ENCODE assay signal across 34 cellular contexts in the genomic region with DNA sequence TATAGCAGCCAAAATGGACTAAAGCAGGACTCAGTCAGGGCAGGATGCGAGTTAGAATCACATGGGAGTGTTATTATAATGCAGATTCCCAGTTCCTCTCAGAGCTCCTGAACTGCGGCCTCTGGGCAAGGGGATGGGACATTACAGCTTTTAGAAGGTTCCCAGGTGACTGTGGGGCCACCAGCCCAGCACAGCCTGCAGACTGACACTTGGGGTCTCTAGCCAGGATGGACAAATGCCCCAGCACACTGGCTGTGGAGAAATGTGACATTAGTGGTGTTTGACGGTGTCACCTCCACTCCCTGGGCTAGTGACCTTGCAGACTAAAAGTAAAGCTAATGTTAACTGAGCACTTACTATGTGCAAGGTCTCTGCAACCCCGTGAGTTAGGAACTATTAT.
"Had no signal": no experiment of that assay in that cellular context is flagged by ENCODE, and none has a peak within 500 bp of the region (broad histone marks: within the 10 kb centered on the region; RNA-seq: fewer than 3 reads in every experiment).

No MANE protein-coding gene starts in this region.

- H3K4me3 Mint-ChIP-seq: activated B cell treated with CpG ODN at 0.5 μM for 24 hours; activated CD4-positive, alpha-beta memory T cell treated with anti-CD3 and anti-CD28 coated beads for 36 hours; activated CD4-positive, alpha-beta T cell treated with anti-CD3 and anti-CD28 coated beads for 36 hours; activated CD4-positive, alpha-beta T cell treated with anti-CD3 and anti-CD28 coated beads, Interleukin-2, amount 10 ng/mL, durations not matched to agents 24 days and 14 days; activated CD8-positive, alpha-beta T cell treated with anti-CD3 and anti-CD28 coated beads, Interleukin-2, amount 10 ng/mL, durations not matched to agents 7 days and 5 days; activated naive CD8-positive, alpha-beta T cell; activated T-cell treated with anti-CD3 and anti-CD28 coated beads, Interleukin-2, amount 50 U/mL, for 4 hours; activated T-helper 17 cell treated with anti-CD3 and anti-CD28 coated beads, Interleukin-2, amount 50 U/mL, for 72 hours; central memory CD8-positive, alpha-beta T cell; dendritic cell treated with granulocyte-macrophage colony-stimulating factor and Interleukin-4, amounts not matched to agents 40 ng/mL and 50 ng/mL, for 4 days; effector memory CD8-positive, alpha-beta T cell; T-helper 17 cell; T-helper 2 cell treated with Interferon-gamma antibody and Interleukin-4, amounts not matched to agents 5 μg/mL and 100 μg/mL, for 36 hours had no signal

- H3K27ac ChIP-seq: brain microvascular endothelial cell, coronary artery, dorsolateral prefrontal cortex, heart left ventricle, WERI-Rb-1 had no signal

- H3K4me1 Mint-ChIP-seq: activated B cell treated with CpG ODN at 0.5 μM for 24 hours; activated CD4-positive, alpha-beta T cell treated with anti-CD3 and anti-CD28 coated beads for 36 hours; activated CD4-positive, alpha-beta T cell treated with anti-CD3 and anti-CD28 coated beads, Interleukin-2, amount 10 ng/mL, durations not matched to agents 24 days and 14 days; activated T-helper 17 cell treated with anti-CD3 and anti-CD28 coated beads, Interleukin-2, amount 50 U/mL, for 72 hours; central memory CD8-positive, alpha-beta T cell; T-helper 17 cell had no signal

- DNase-seq: activated B cell treated with CpG ODN at 0.5 μM for 24 hours; activated CD4-positive, alpha-beta memory T cell treated with anti-CD3 and anti-CD28 coated beads for 36 hours; activated CD4-positive, alpha-beta T cell treated with anti-CD3 and anti-CD28 coated beads for 36 hours; activated CD4-positive, alpha-beta T cell treated with anti-CD3 and anti-CD28 coated beads, Interleukin-2, amount 10 ng/mL, durations not matched to agents 24 days and 14 days; activated CD4-positive, CD25-positive, alpha-beta regulatory T cell treated with anti-CD3 and anti-CD28 coated beads, Interleukin-2, amount 50 U/mL, for 72 hours; activated CD8-positive, alpha-beta T cell treated with anti-CD3 and anti-CD28 coated beads, Interleukin-2, amount 10 ng/mL, durations not matched to agents 7 days and 5 days; activated effector memory CD4-positive, alpha-beta T cell treated with Interleukin-2 at 50 U/mL for 16 hours; activated gamma-delta T cell treated with Interleukin-2 at 50 U/mL for 16 hours; activated naive CD4-positive, alpha-beta T cell treated with anti-CD3 and anti-CD28 coated beads, Interleukin-2, amount 50 U/mL, for 16 hours; activated naive CD4-positive, alpha-beta T cell treated with Interleukin-2 at 50 U/mL for 16 hours; activated T-cell treated with anti-CD3 and anti-CD28 coated beads, Interleukin-2, amount 50 U/mL, for 4 hours; amniotic stem cell; anterior cingulate cortex; brain microvascular endothelial cell; dorsolateral prefrontal cortex; effector CD4-positive, alpha-beta T cell; effector memory CD8-positive, alpha-beta T cell; erythroblast; foreskin fibroblast; glutamatergic neuron; heart left ventricle; T-helper 1 cell; T-helper 17 cell; T1000; WERI-Rb-1 had no signal

- FAIRE-seq: astrocyte, bronchial epithelial cell, frontal cortex had no signal

- H3K27ac Mint-ChIP-seq: activated B cell treated with CpG ODN at 0.5 μM for 24 hours; activated CD4-positive, alpha-beta memory T cell treated with anti-CD3 and anti-CD28 coated beads for 36 hours; activated CD4-positive, alpha-beta T cell treated with anti-CD3 and anti-CD28 coated beads for 36 hours; activated CD4-positive, alpha-beta T cell treated with anti-CD3 and anti-CD28 coated beads, Interleukin-2, amount 10 ng/mL, durations not matched to agents 24 days and 14 days; activated CD8-positive, alpha-beta T cell treated with anti-CD3 and anti-CD28 coated beads, Interleukin-2, amount 10 ng/mL, durations not matched to agents 7 days and 5 days; activated naive CD8-positive, alpha-beta T cell; activated T-helper 17 cell treated with anti-CD3 and anti-CD28 coated beads, Interleukin-2, amount 50 U/mL, for 72 hours; dendritic cell treated with granulocyte-macrophage colony-stimulating factor and Interleukin-4, amounts not matched to agents 40 ng/mL and 50 ng/mL, for 4 days; effector memory CD8-positive, alpha-beta T cell; T-helper 17 cell; T-helper 2 cell treated with Interferon-gamma antibody and Interleukin-4, amounts not matched to agents 5 μg/mL and 100 μg/mL, for 36 hours had no signal

- H3K9me3 Mint-ChIP-seq: activated B cell treated with CpG ODN at 0.5 μM for 24 hours; activated CD4-positive, alpha-beta memory T cell treated with anti-CD3 and anti-CD28 coated beads for 36 hours; activated CD4-positive, alpha-beta T cell treated with anti-CD3 and anti-CD28 coated beads, Interleukin-2, amount 10 ng/mL, durations not matched to agents 24 days and 14 days; activated T-cell treated with anti-CD3 and anti-CD28 coated beads, Interleukin-2, amount 50 U/mL, for 4 hours; activated T-helper 17 cell treated with anti-CD3 and anti-CD28 coated beads, Interleukin-2, amount 50 U/mL, for 72 hours; central memory CD8-positive, alpha-beta T cell; dendritic cell treated with granulocyte-macrophage colony-stimulating factor and Interleukin-4, amounts not matched to agents 40 ng/mL and 50 ng/mL, for 4 days; effector memory CD8-positive, alpha-beta T cell; T-helper 2 cell treated with Interferon-gamma antibody and Interleukin-4, amounts not matched to agents 5 μg/mL and 100 μg/mL, for 36 hours had no signal

- H3K36me3 Mint-ChIP-seq: activated CD4-positive, alpha-beta memory T cell treated with anti-CD3 and anti-CD28 coated beads for 36 hours; activated naive CD8-positive, alpha-beta T cell had no signal

- H3K4me3 ChIP-seq: coronary artery, dorsolateral prefrontal cortex, heart left ventricle had no signal

- ATAC-seq: activated CD4-positive, alpha-beta T cell treated with anti-CD3 and anti-CD28 coated beads for 36 hours; activated CD8-positive, alpha-beta T cell treated with anti-CD3 and anti-CD28 coated beads, Interleukin-2, amount 10 ng/mL, durations not matched to agents 7 days and 5 days; activated T-cell treated with anti-CD3 and anti-CD28 coated beads, Interleukin-2, amount 50 U/mL, for 4 hours; activated T-helper 17 cell treated with anti-CD3 and anti-CD28 coated beads, Interleukin-2, amount 50 U/mL, for 72 hours; effector memory CD8-positive, alpha-beta T cell; heart left ventricle; T-helper 17 cell had no signal

- H3K36me3 ChIP-seq: brain microvascular endothelial cell, heart left ventricle, WERI-Rb-1 had no signal

- H3K27me3 Mint-ChIP-seq: activated CD4-positive, alpha-beta T cell treated with anti-CD3 and anti-CD28 coated beads for 36 hours; activated CD4-positive, alpha-beta T cell treated with anti-CD3 and anti-CD28 coated beads, Interleukin-2, amount 10 ng/mL, durations not matched to agents 24 days and 14 days had no signal

- H3K27me3 ChIP-seq: brain microvascular endothelial cell, dorsolateral prefrontal cortex, heart left ventricle had no signal
